ENCODE assay signal across 8 cellular contexts in the genomic region with DNA sequence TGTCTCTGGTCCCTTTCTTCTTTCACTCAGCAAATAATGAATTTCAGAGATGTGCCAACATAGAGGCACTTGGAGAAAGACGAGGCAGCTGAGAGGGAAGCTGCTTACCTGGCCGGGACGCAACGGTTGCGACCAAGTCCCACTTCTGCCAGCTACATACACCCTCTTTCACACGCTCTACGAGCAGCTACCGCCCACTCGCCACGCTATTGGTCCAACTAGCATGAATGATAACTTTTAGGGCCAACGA. TPM values are rescaled to one million over a fixed set of nuclear protein-coding genes. Genes with fewer than 3 reads are reported as not detected.
DNase-seq lines count a peak whose midpoint lies in the region; ATAC-seq and TF ChIP-seq lines count a peak whose summit lies in the region.

No MANE protein-coding gene starts in this region.

- TF ChIP-seq POLR2A in right lobe of liver (IDR thresholded peaks at IDR 0.05): peak; percentile 83
- peak in 1 of 4 donors; percentile 71 for TF ChIP-seq POLR2A in upper lobe of left lung (IDR thresholded peaks at IDR 0.05)

- H3K27me3 ChIP-seq in right lobe of liver (no peaks in the 10 kb centered on the region), upper lobe of left lung (no peaks in the 10 kb centered on the region)

- H3K27ac Mint-ChIP-seq in activated naive CD4-positive, alpha-beta T cell treated with anti-CD3 and anti-CD28 coated beads, Interleukin-2, amount 50 U/mL, for 24 hours: peak overlapping the region; percentile 83
- H3K27ac Mint-ChIP-seq in activated naive CD8-positive, alpha-beta T cell: peak overlapping the region; percentile 76

- DNase-seq in activated naive CD4-positive, alpha-beta T cell treated with anti-CD3 and anti-CD28 coated beads, Interleukin-2, amount 50 U/mL, for 16 hours: no peak
- DNase-seq in right lobe of liver (no peak), upper lobe of left lung (no peak), H4 (ENCODE audit: low spot score) (no peak)

- peak overlapping the region; percentile 51 to 61 (median 57) for H3K4me3 ChIP-seq in right lobe of liver
- peak overlapping the region; percentile 18 to 58 (median 52) for H3K4me3 ChIP-seq in upper lobe of left lung

- intact Hi-C loops in right lobe of liver (cut with DNase I): no loop called here

- no peak for TF ChIP-seq EP300 in upper lobe of left lung (IDR thresholded peaks at IDR 0.05)

- no peaks in the 10 kb centered on the region for H3K9me3 ChIP-seq in right lobe of liver
- no peaks in the 10 kb centered on the region for H3K9me3 ChIP-seq in upper lobe of left lung

- peak overlapping the region in 1 of 3 donors; percentile 25 for H3K27ac ChIP-seq in right lobe of liver
- H3K27ac ChIP-seq in upper lobe of left lung: peak overlapping the region in 3 of 4 donors; percentile 50 to 68 (median 56)

- no peaks in the 10 kb centered on the region for H3K27me3 Mint-ChIP-seq in activated naive CD4-positive, alpha-beta T cell treated with anti-CD3 and anti-CD28 coated beads, Interleukin-2, amount 50 U/mL, for 24 hours
- H3K27me3 Mint-ChIP-seq in activated naive CD8-positive, alpha-beta T cell: no peaks in the 10 kb centered on the region

- 0% methylated on average over 1 of the region's 11 CpGs for WGBS in right lobe of liver (ENCODE audit: insufficient coverage, low coverage, low lambda C conversion rate, missing lambda C conversion rate)
- 0 to 1% methylated on average over 10 to 11 of the region's 11 CpGs for WGBS in upper lobe of left lung, 2 donors

- H3K36me3 Mint-ChIP-seq in activated naive CD4-positive, alpha-beta T cell treated with anti-CD3 and anti-CD28 coated beads, Interleukin-2, amount 50 U/mL, for 24 hours: no peaks in the 10 kb centered on the region
- H3K36me3 Mint-ChIP-seq in activated naive CD8-positive, alpha-beta T cell: no peaks in the 10 kb centered on the region

- H3K9me3 Mint-ChIP-seq in activated naive CD4-positive, alpha-beta T cell treated with anti-CD3 and anti-CD28 coated beads, Interleukin-2, amount 50 U/mL, for 24 hours: no peaks in the 10 kb centered on the region
- H3K9me3 Mint-ChIP-seq in activated naive CD8-positive, alpha-beta T cell (ENCODE audit: low read depth): no peaks in the 10 kb centered on the region

- H3K4me1 ChIP-seq in right lobe of liver (peaks cover 0 to 22% (median 7%) of the 10 kb centered on the region in 4 donors), upper lobe of left lung (peaks cover 32 to 44% (median 38%) of the 10 kb centered on the region in 4 donors)

- no peak for TF ChIP-seq CTCF in right lobe of liver (IDR thresholded peaks at IDR 0.05)
- no peak for TF ChIP-seq CTCF in upper lobe of left lung (IDR thresholded peaks at IDR 0.05)

- H3K4me3 Mint-ChIP-seq in activated naive CD4-positive, alpha-beta T cell treated with anti-CD3 and anti-CD28 coated beads, Interleukin-2, amount 50 U/mL, for 24 hours: peak overlapping the region; percentile 90
- peak overlapping the region; percentile 89 for H3K4me3 Mint-ChIP-seq in activated naive CD8-positive, alpha-beta T cell

- peaks cover 39% of the 10 kb centered on the region for H3K4me1 Mint-ChIP-seq in activated naive CD4-positive, alpha-beta T cell treated with anti-CD3 and anti-CD28 coated beads, Interleukin-2, amount 50 U/mL, for 24 hours
- H3K4me1 Mint-ChIP-seq in activated naive CD8-positive, alpha-beta T cell (ENCODE audit: low read depth): peaks cover 42% of the 10 kb centered on the region

- ATAC-seq in right lobe of liver: no peak
- no peak for ATAC-seq in upper lobe of left lung (ENCODE audit: low FRiP score in 2 of 2)
- ATAC-seq in HG03196 (IDR thresholded peaks at IDR 0.05; ENCODE audit: unreplicated experiment): no peak
- ATAC-seq in HG02678 (IDR thresholded peaks at IDR 0.05; ENCODE audit: unreplicated experiment): no peak

- H3K36me3 ChIP-seq in right lobe of liver (peaks cover 0 to 5% (median 0%) of the 10 kb centered on the region in 4 donors), upper lobe of left lung (peaks cover 0 to 18% (median 3%) of the 10 kb centered on the region in 4 donors)

RNA-seq across cellular contexts. Expression of gene CNOT3, which starts 0.8 kb away (rescaled TPM):
- total RNA-seq in right lobe of liver: 10 to 100 TPM in 5 of 6 experiments, 1 to 10 TPM in 1; 7.1 to 21.6 (median 15.5) TPM
- total RNA-seq in upper lobe of left lung: 10 to 100 TPM; 18.8 to 65.0 (median 36.6) TPM
- total RNA-seq in H4 (2014; rRNA removed; shearing (Covaris generic)): 18.6 and 27.5 TPM in 2 replicates

RNA-seq across cellular contexts. Expression of gene PRPF31, which starts 21.2 kb away (rescaled TPM):
- total RNA-seq in right lobe of liver (10 to 100 TPM; 22.1 to 34.9 (median 27.9) TPM), upper lobe of left lung (10 to 100 TPM; 43.9 to 73.3 (median 47.4) TPM)
- total RNA-seq in H4 (2014; rRNA removed; shearing (Covaris generic)): 106 and 131 TPM in 2 replicates

RNA-seq across cellular contexts. Expression of gene TFPT, which starts 21.3 kb away (rescaled TPM):
- total RNA-seq in right lobe of liver (1 to 10 TPM; 3.5 to 8.2 (median 5.7) TPM), upper lobe of left lung (10 to 100 TPM; 10.5 to 51.3 (median 26.2) TPM)
- total RNA-seq in H4 (2014; rRNA removed; shearing (Covaris generic)): 37.5 and 47.8 TPM in 2 replicates

RNA-seq across cellular contexts. Expression of gene LENG1, which starts 22.7 kb away (rescaled TPM):
- total RNA-seq in right lobe of liver (1 to 10 TPM; 1.2 to 3.5 (median 3.2) TPM), upper lobe of left lung (10 to 100 TPM in 3 of 6 donors, 1 to 10 TPM in 3; 8.5 to 16.8 (median 9.4) TPM)
- total RNA-seq in H4 (2014; rRNA removed; shearing (Covaris generic)): 15.6 and 18.4 TPM in 2 replicates

RNA-seq across cellular contexts. Expression of gene NDUFA3, which starts 34.1 kb away (rescaled TPM):
- total RNA-seq in right lobe of liver (10 to 100 TPM; 29.2 to 77.3 (median 70.1) TPM), upper lobe of left lung (100 to 1,000 TPM in 2 of 6 donors, 10 to 100 TPM in 4; 11.5 to 127 (median 49.5) TPM)
- total RNA-seq in H4 (2014; rRNA removed; shearing (Covaris generic)): 38.8 and 45.2 TPM in 2 replicates
